ENCODE assay signal across 19 cellular contexts in the genomic region with DNA sequence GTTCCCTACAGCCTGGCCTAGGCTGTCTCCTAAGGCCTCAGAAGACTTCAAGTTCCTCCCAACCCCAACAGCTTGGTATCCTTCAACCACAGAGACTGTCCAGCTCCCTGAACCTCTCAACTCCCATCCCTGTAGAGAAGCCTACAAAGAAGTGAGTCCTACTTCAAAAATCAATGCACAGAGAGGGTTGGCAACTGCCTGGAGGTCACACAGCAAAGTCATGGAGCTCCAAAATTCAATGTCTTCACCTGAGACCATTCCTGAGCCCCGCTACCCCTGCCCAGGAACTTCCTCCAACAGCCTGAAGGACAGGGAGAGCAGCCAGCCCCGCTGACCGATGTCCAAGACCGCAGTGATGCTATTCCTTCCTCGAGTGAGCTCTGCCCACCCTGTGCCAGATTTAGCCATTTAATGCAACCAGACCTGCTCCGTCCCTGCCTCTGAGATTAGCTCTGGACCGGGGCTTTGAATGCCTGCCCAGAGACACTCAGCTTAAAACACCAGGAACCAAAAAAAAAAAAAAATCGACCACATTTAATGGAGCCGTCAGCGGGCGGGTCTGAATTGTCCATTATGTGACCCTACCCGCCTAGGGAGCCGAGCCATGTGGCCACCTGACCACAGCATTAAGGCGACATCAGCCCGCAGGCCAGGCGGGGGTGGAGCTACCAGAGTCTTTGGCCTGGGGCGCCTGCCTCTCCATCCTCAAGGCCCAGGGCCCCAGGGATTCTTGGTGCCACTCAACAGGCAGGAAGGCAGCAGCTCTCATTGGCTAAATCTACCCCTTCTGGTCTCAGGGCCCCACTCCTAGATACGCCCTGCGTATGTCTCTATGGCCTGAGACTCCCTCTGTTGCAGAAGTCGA.
DNase-seq lines count a peak whose midpoint lies in the region; ATAC-seq and TF ChIP-seq lines count a peak whose summit lies in the region.
"Had no signal": no experiment of that assay in that cellular context is flagged by ENCODE, and none has a peak within 500 bp of the region (broad histone marks: within the 10 kb centered on the region; RNA-seq: fewer than 3 reads in every experiment).

No MANE protein-coding gene starts in this region.

- no peak overlapping the region for H3K27ac ChIP-seq in neural progenitor cell

- peaks cover 4% of the 10 kb centered on the region for H3K4me1 ChIP-seq in neural progenitor cell
- H3K4me1 ChIP-seq: BE2C, Caco-2 had no signal

- H3K4me1 Mint-ChIP-seq in CD14-positive monocyte (peaks cover 18% of the 10 kb centered on the region), neural progenitor cell (peaks cover 9% of the 10 kb centered on the region), Calu3 (ENCODE audit: low read depth, unreplicated experiment) (no peaks in the 10 kb centered on the region)
- peaks cover 14 to 15% of the 10 kb centered on the region in 2 donors for H3K4me1 Mint-ChIP-seq in effector memory CD8-positive, alpha-beta T cell (ENCODE audit: low read depth in 2 of 2)

- no peak overlapping the region for H3K9ac ChIP-seq in neural progenitor cell

- ATAC-seq in effector memory CD8-positive, alpha-beta T cell (replicated peaks), result no peak
- ATAC-seq in HG03135 (IDR thresholded peaks at IDR 0.05; ENCODE audit: unreplicated experiment), result no peak
- no peak for ATAC-seq in GM21619 (IDR thresholded peaks at IDR 0.05; ENCODE audit: unreplicated experiment)
- ATAC-seq: Right ventricle myocardium inferior had no signal

- intact Hi-C loops in CD14-positive monocyte (cut with micrococcal nuclease) (no loop called here), Calu3 (cut with micrococcal nuclease; ENCODE audit: unreplicated experiment) (no loop called here)

- no TSS peak for BruUV-seq in Calu3 (replicated peaks; lab: Mats Ljungman, UMichigan)

- H3K4me3 ChIP-seq in neural progenitor cell, result no peak overlapping the region

- DNase-seq in CD14-positive monocyte (ENCODE audit: low spot score), result peak; percentile 17
- DNase-seq in MV-4-11 (lab: John Stamatoyannopoulos, UW), result peak; percentile 78
- no peak for DNase-seq in effector memory CD8-positive, alpha-beta T cell
- peak; percentile 22 for DNase-seq in neural progenitor cell (ENCODE audit: low spot score)
- no peak for DNase-seq in Calu3
- DNase-seq in HUDEP-2 (lab: John Stamatoyannopoulos, UW; ENCODE audit: unreplicated experiment in 76 of 76), result no peak
- DNase-seq: BE2C; Caco-2; CD4-positive, alpha-beta memory T cell; DMS153; H9; Kasumi-1; NCI-H1417; NCI-H187; NCI-H446; NCI-H526 had no signal

- no peaks in the 10 kb centered on the region for H4K20me1 ChIP-seq in neural progenitor cell (ENCODE audit: low read depth)

- H3K4me3 Mint-ChIP-seq in CD14-positive monocyte (no peak overlapping the region), neural progenitor cell (no peak overlapping the region), Calu3 (ENCODE audit: low read depth, unreplicated experiment) (no peak overlapping the region)
- H3K4me3 Mint-ChIP-seq in effector memory CD8-positive, alpha-beta T cell, result no peak overlapping the region
- H3K4me3 Mint-ChIP-seq: CD4-positive, alpha-beta memory T cell; H9 had no signal

- H3F3A ChIP-seq in neural progenitor cell (ENCODE audit: low read depth), result no peaks in the 10 kb centered on the region

- TF ChIP-seq CTCF in CD14-positive monocyte (IDR thresholded peaks at IDR 0.05), result no peak
- no peak for TF ChIP-seq CTCF in neural progenitor cell (IDR thresholded peaks at IDR 0.05)
- TF ChIP-seq CTCF in Calu3 (IDR thresholded peaks at IDR 0.05; ENCODE audit: unreplicated experiment), result no peak

- H3K27me3 ChIP-seq in neural progenitor cell, result no peaks in the 10 kb centered on the region
- H3K27me3 ChIP-seq: BE2C had no signal

- CTCF ChIA-PET in Calu3 (lab: Charles Lee), result no interaction called here

- no peaks in the 10 kb centered on the region for H3K9me3 ChIP-seq in neural progenitor cell (ENCODE audit: low read depth)
- H3K9me3 ChIP-seq: BE2C, Caco-2 had no signal

- H3K27ac Mint-ChIP-seq in CD14-positive monocyte (peak overlapping the region in 1 of 7 donors; percentile 77), neural progenitor cell (no peak overlapping the region), Calu3 (ENCODE audit: unreplicated experiment) (no peak overlapping the region)
- peak overlapping the region; percentile 12 to 76 for H3K27ac Mint-ChIP-seq in effector memory CD8-positive, alpha-beta T cell

- H3K79me2 ChIP-seq in neural progenitor cell (ENCODE audit: low read depth), result no peaks in the 10 kb centered on the region

- H3K27me3 Mint-ChIP-seq in CD14-positive monocyte (ENCODE audit: low read depth in 3 of 3) (peaks cover 1 to 4% (median 4%) of the 10 kb centered on the region in 3 donors), neural progenitor cell (ENCODE audit: insufficient read depth, low read depth) (peaks cover 3% of the 10 kb centered on the region), Calu3 (ENCODE audit: unreplicated experiment) (peaks cover 83% of the 10 kb centered on the region)
- H3K27me3 Mint-ChIP-seq in effector memory CD8-positive, alpha-beta T cell, result no peaks in the 10 kb centered on the region
- H3K27me3 Mint-ChIP-seq: CD4-positive, alpha-beta memory T cell had no signal

- peaks cover 0 to 3% (median 2%) of the 10 kb centered on the region in 7 donors for H3K9me3 Mint-ChIP-seq in CD14-positive monocyte
- no peaks in the 10 kb centered on the region for H3K9me3 Mint-ChIP-seq in effector memory CD8-positive, alpha-beta T cell
- no peaks in the 10 kb centered on the region for H3K9me3 Mint-ChIP-seq in neural progenitor cell
- no peaks in the 10 kb centered on the region for H3K9me3 Mint-ChIP-seq in Calu3 (ENCODE audit: low read depth, unreplicated experiment)
- H3K9me3 Mint-ChIP-seq: CD4-positive, alpha-beta memory T cell; H9 had no signal

- H3K36me3 ChIP-seq in neural progenitor cell, result no peaks in the 10 kb centered on the region
- H3K36me3 ChIP-seq: BE2C had no signal

- H3K4me2 ChIP-seq in neural progenitor cell, result no peak overlapping the region

- H2AFZ ChIP-seq in neural progenitor cell (replicated peaks), result peak overlapping the region; percentile 10

- no peaks in the 10 kb centered on the region for H3K36me3 Mint-ChIP-seq in CD14-positive monocyte
- H3K36me3 Mint-ChIP-seq in effector memory CD8-positive, alpha-beta T cell (ENCODE audit: insufficient read depth), result peaks cover 2% of the 10 kb centered on the region
- H3K36me3 Mint-ChIP-seq in neural progenitor cell, result no peaks in the 10 kb centered on the region
- H3K36me3 Mint-ChIP-seq in Calu3 (ENCODE audit: insufficient read depth, unreplicated experiment), result no peaks in the 10 kb centered on the region
- H3K36me3 Mint-ChIP-seq: CD4-positive, alpha-beta memory T cell had no signal

Comparison
In these comparisons a context has a peak if more than half of its experiments do, and no peak if none do; other contexts are left out.
1. DNase-seq: peak in CD14-positive monocyte (single experiment), MV-4-11 (single experiment) and neural progenitor cell (single experiment); none in effector memory CD8-positive, alpha-beta T cell (0 of 3), Calu3 (single experiment) and HUDEP-2 (0 of 76).
2. H3K27ac Mint-ChIP-seq: peak in effector memory CD8-positive, alpha-beta T cell (2 of 2); none in neural progenitor cell (single experiment) and Calu3 (single experiment).